26 cellular contexts compared by ENCODE assay signal in the genomic region with DNA sequence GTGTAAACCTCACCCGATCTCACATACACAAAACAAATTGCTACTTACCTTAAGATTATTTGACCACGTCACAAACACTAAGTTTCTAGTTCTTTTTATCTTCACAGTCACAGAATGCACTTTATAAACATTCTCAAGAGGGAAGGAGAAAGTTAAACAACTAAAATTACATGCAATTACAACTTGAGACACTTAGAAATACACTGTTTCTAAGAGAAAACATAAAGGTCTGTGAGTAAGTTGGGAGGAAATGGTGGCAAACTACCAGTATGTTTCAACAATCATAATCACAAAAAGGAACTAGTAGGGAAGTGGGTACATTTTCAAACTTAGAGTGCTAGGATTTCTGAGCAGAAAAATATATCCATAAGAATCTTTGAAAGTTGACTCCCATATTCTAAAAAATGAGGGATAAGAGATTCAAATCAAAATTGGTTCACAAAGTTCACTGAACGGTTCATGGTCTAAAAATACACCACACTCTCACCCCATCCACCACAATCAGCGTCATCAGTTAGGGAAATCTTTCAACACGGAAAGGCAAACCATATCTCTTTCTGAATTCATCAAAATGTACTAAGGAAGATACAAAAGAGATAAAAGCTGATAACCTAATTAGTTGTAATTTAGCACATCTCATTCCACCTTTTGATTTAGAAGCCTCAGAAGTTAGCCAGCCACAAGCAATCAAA.
DNase-seq lines count a peak whose midpoint lies in the region; ATAC-seq, FAIRE-seq and TF ChIP-seq lines count a peak whose summit lies in the region.
"Had no signal": no experiment of that assay in that cellular context is flagged by ENCODE, and none has a peak within 500 bp of the region (broad histone marks: within the 10 kb centered on the region; RNA-seq: fewer than 3 reads in every experiment).

No MANE protein-coding gene starts in this region.

- TF ChIP-seq CTCF in glutamatergic neuron (IDR thresholded peaks at IDR 0.05; ENCODE audit: partially characterized antibody, unreplicated experiment) (no peak), parathyroid adenoma (IDR thresholded peaks at IDR 0.05) (no peak)

- no peak for DNase-seq in H54 (ENCODE audit: insufficient read length, low spot score)
- DNase-seq in adipocyte (ENCODE audit: low read depth) = no peak
- no peak for DNase-seq in glutamatergic neuron
- DNase-seq in effector memory CD4-positive, alpha-beta T cell = no peak
- DNase-seq in activated CD4-positive, alpha-beta T cell treated with anti-CD3 and anti-CD28 coated beads for 48 hours = no peak
- DNase-seq: activated CD4-positive, alpha-beta T cell treated with anti-CD3 and anti-CD28 coated beads, Interleukin-2, amount 50 U/mL, for 48 hours; aorta; DMS79 treated with DMSO at 0.1 percent for 48 hours; left ventricle myocardium superior; NCI-H1105; NCI-H2029; nephron progenitor cell; Peyer's patch; right cardiac atrium; stimulated activated CD4-positive, alpha-beta T cell treated with anti-CD3 and anti-CD28 coated beads, Interleukin-4, amount 100 ng/mL, for 24 hours; stimulated activated naive B cell treated with anti-CD40 and anti-IgM and Interleukin-4, amounts not matched to agents 10 μg/mL and 1 μg/mL and 100 μg/mL, for 72 hours; T-cell had no signal

- TF ChIP-seq POLR2A in H54 (IDR thresholded peaks at IDR 0.05; ENCODE audit: low read depth, low read length) = no peak

- peak; percentile 53 for FAIRE-seq in H54 (lab: Jason Lieb, UNC)
- FAIRE-seq: GM18507, islet of Langerhans had no signal

- H3K4me3 ChIP-seq in adipocyte (ENCODE audit: low read length) (no peak overlapping the region), parathyroid adenoma (ENCODE audit: low read depth, low read length) (no peak overlapping the region)
- H3K4me3 ChIP-seq in effector memory CD4-positive, alpha-beta T cell (ENCODE audit: insufficient read depth, low read depth, low read length, poor library complexity, severe bottlenecking) = no peak overlapping the region
- H3K4me3 ChIP-seq: Peyer's patch, SJSA1, suprapubic skin had no signal

- H3K27ac Mint-ChIP-seq in glutamatergic neuron (ENCODE audit: unreplicated experiment) = peak overlapping the region; percentile 96
- H3K27ac Mint-ChIP-seq: activated naive CD4-positive, alpha-beta T cell treated with anti-CD3 and anti-CD28 coated beads, Interleukin-2, amount 50 U/mL, for 24 hours; IgD-negative memory B cell; nephron progenitor cell; stimulated activated naive B cell treated with anti-CD40 and anti-IgM and Interleukin-4, amounts not matched to agents 10 μg/mL and 1 μg/mL and 100 μg/mL, for 72 hours; T-cell had no signal

- H3K27ac ChIP-seq in parathyroid adenoma = no peak overlapping the region
- H3K27ac ChIP-seq in effector memory CD4-positive, alpha-beta T cell (ENCODE audit: insufficient read depth, low read length, poor library complexity, severe bottlenecking) = no peak overlapping the region
- H3K27ac ChIP-seq: Peyer's patch, SJSA1, suprapubic skin had no signal

- H3K27me3 ChIP-seq in adipocyte (replicated peaks; ENCODE audit: control insufficient read depth, insufficient read depth, low read length) = no peaks in the 10 kb centered on the region
- H3K27me3 ChIP-seq in parathyroid adenoma (ENCODE audit: control insufficient read depth, insufficient read depth, low read length) = no peaks in the 10 kb centered on the region
- no peaks in the 10 kb centered on the region for H3K27me3 ChIP-seq in effector memory CD4-positive, alpha-beta T cell (replicated peaks; ENCODE audit: control insufficient read depth, insufficient read depth, low read length, poor library complexity, severe bottlenecking)
- H3K27me3 ChIP-seq: Peyer's patch, SJSA1, suprapubic skin had no signal

- no peaks in the 10 kb centered on the region for H3K9me3 ChIP-seq in adipocyte (ENCODE audit: control insufficient read depth, low read length)
- no peaks in the 10 kb centered on the region for H3K9me3 ChIP-seq in parathyroid adenoma (ENCODE audit: control insufficient read depth, low read length)
- no peaks in the 10 kb centered on the region for H3K9me3 ChIP-seq in effector memory CD4-positive, alpha-beta T cell (ENCODE audit: control insufficient read depth, low read length)
- H3K9me3 ChIP-seq: Peyer's patch, SJSA1, suprapubic skin had no signal

- ATAC-seq in GM21529 (IDR thresholded peaks at IDR 0.05; ENCODE audit: unreplicated experiment) = no peak
- no peak for ATAC-seq in GM19023 (IDR thresholded peaks at IDR 0.05; ENCODE audit: unreplicated experiment)
- ATAC-seq: left ventricle myocardium superior; right cardiac atrium; stimulated activated naive B cell treated with anti-CD40 and anti-IgM and Interleukin-4, amounts not matched to agents 10 μg/mL and 1 μg/mL and 100 μg/mL, for 72 hours; T-cell had no signal

- peak overlapping the region; percentile 74 for H3K4me3 Mint-ChIP-seq in glutamatergic neuron (ENCODE audit: unreplicated experiment)
- H3K4me3 Mint-ChIP-seq: activated naive CD4-positive, alpha-beta T cell treated with anti-CD3 and anti-CD28 coated beads, Interleukin-2, amount 50 U/mL, for 24 hours; IgD-negative memory B cell; nephron progenitor cell; stimulated activated naive B cell treated with anti-CD40 and anti-IgM and Interleukin-4, amounts not matched to agents 10 μg/mL and 1 μg/mL and 100 μg/mL, for 72 hours; T-cell had no signal

- peak overlapping the region; percentile 7 for H3K9ac ChIP-seq in adipocyte (ENCODE audit: low read length)
- H3K9ac ChIP-seq in parathyroid adenoma = no peak overlapping the region

- H2AFZ ChIP-seq in parathyroid adenoma = no peak overlapping the region

- H3K36me3 Mint-ChIP-seq in glutamatergic neuron (ENCODE audit: unreplicated experiment) = no peaks in the 10 kb centered on the region
- H3K36me3 Mint-ChIP-seq: activated naive CD4-positive, alpha-beta T cell treated with anti-CD3 and anti-CD28 coated beads, Interleukin-2, amount 50 U/mL, for 24 hours; IgD-negative memory B cell; stimulated activated naive B cell treated with anti-CD40 and anti-IgM and Interleukin-4, amounts not matched to agents 10 μg/mL and 1 μg/mL and 100 μg/mL, for 72 hours; T-cell had no signal

- peaks cover 1% of the 10 kb centered on the region for H3K9me3 Mint-ChIP-seq in glutamatergic neuron (ENCODE audit: unreplicated experiment)
- H3K9me3 Mint-ChIP-seq: activated naive CD4-positive, alpha-beta T cell treated with anti-CD3 and anti-CD28 coated beads, Interleukin-2, amount 50 U/mL, for 24 hours; nephron progenitor cell had no signal

- H3K36me3 ChIP-seq in adipocyte (ENCODE audit: control insufficient read depth, insufficient read depth, low read length, severe bottlenecking) (peaks cover 4% of the 10 kb centered on the region), parathyroid adenoma (ENCODE audit: control insufficient read depth, insufficient read depth, low read length) (no peaks in the 10 kb centered on the region)
- no peaks in the 10 kb centered on the region for H3K36me3 ChIP-seq in effector memory CD4-positive, alpha-beta T cell (ENCODE audit: control insufficient read depth, insufficient read depth, low read length)
- H3K36me3 ChIP-seq: Peyer's patch, SJSA1, suprapubic skin had no signal

- peaks cover 2% of the 10 kb centered on the region for H3K27me3 Mint-ChIP-seq in glutamatergic neuron (ENCODE audit: unreplicated experiment)
- H3K27me3 Mint-ChIP-seq: activated naive CD4-positive, alpha-beta T cell treated with anti-CD3 and anti-CD28 coated beads, Interleukin-2, amount 50 U/mL, for 24 hours; IgD-negative memory B cell; stimulated activated naive B cell treated with anti-CD40 and anti-IgM and Interleukin-4, amounts not matched to agents 10 μg/mL and 1 μg/mL and 100 μg/mL, for 72 hours; T-cell had no signal

- H3K4me2 ChIP-seq in parathyroid adenoma (ENCODE audit: low read length) = peak overlapping the region; percentile 24

- H3K4me1 Mint-ChIP-seq in glutamatergic neuron (ENCODE audit: low read depth, unreplicated experiment) = peaks cover 48% of the 10 kb centered on the region
- H3K4me1 Mint-ChIP-seq: activated naive CD4-positive, alpha-beta T cell treated with anti-CD3 and anti-CD28 coated beads, Interleukin-2, amount 50 U/mL, for 24 hours; IgD-negative memory B cell; stimulated activated naive B cell treated with anti-CD40 and anti-IgM and Interleukin-4, amounts not matched to agents 10 μg/mL and 1 μg/mL and 100 μg/mL, for 72 hours; T-cell had no signal

- H3K4me1 ChIP-seq in adipocyte (ENCODE audit: control insufficient read depth, insufficient read depth, low read length) (peaks cover 43% of the 10 kb centered on the region), parathyroid adenoma (no peaks in the 10 kb centered on the region)
- H3K4me1 ChIP-seq in effector memory CD4-positive, alpha-beta T cell (ENCODE audit: control insufficient read depth, insufficient read depth, low read length, poor library complexity, severe bottlenecking) = no peaks in the 10 kb centered on the region
- H3K4me1 ChIP-seq: Peyer's patch had no signal

- no peaks in the 10 kb centered on the region for H3K79me2 ChIP-seq in parathyroid adenoma
